Comparison of ENCODE assay signal across 9 cellular contexts in the genomic region with DNA sequence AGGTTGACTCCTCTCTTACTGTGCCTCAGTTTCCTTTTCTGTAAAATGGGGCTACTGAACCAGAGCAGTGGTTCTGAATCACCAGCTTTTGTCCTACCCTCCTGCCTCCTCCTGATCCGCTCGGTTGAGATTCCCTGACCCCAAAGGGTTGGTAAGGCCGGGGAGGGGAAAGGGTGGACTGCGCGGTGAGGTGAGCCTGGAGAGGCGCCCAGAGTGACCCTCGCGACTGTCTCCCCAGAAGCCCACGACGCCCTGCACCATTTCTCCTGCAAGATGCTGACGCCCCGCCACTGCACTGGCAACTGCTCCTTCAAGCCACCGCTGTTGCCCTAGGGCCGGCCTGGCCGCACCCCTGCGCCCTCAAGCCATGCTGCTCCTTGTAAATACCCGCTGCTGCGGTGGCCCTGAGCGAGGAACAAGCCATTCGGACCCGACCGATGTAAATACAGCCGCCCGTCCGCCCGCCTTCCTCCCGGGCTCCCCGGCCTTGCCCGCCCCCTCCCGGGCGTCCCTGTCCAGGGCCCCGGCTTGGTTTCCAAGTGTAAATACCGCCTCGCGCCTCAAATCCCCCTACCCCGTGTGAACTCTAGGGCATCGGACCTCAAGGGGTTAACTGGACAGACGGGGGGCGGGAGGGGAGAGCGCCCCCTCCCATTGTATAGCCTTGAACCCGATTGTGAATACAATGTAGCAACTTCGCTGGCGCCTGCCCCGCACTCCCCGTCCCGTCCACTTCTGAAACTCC. TPM values are rescaled to one million over a fixed set of nuclear protein-coding genes. Genes with fewer than 3 reads are reported as not detected.
DNase-seq lines count a peak whose midpoint lies in the region; ATAC-seq and TF ChIP-seq lines count a peak whose summit lies in the region.
"Had no signal": no experiment of that assay in that cellular context is flagged by ENCODE, and none has a peak within 500 bp of the region (broad histone marks: within the 10 kb centered on the region; RNA-seq: fewer than 3 reads in every experiment).

No MANE protein-coding gene starts in this region.

- H3K4me1 ChIP-seq in BE2C (no peaks in the 10 kb centered on the region), trophoblast cell (ENCODE audit: control insufficient read depth in 1 of 2, insufficient read depth in 2 of 2, low read length in 2 of 2) (peaks cover 10 to 22% of the 10 kb centered on the region in 2 experiments)

- H3K4ac ChIP-seq in trophoblast cell (ENCODE audit: low read depth, low read length), result no peak overlapping the region

- no peak overlapping the region for H2BK120ac ChIP-seq in trophoblast cell (ENCODE audit: insufficient read depth, low read length, poor library complexity)

- H4K12ac ChIP-seq in trophoblast cell (ENCODE audit: low read depth, low read length), result no peak overlapping the region

- no peak overlapping the region for H4K8ac ChIP-seq in trophoblast cell (ENCODE audit: low read depth, low read length)

- peak; percentile 77 for DNase-seq in BE2C
- no peak for DNase-seq in HFF-Myc (ENCODE audit: extremely low read depth, low read depth)
- peak; percentile 72 for DNase-seq in WERI-Rb-1
- DNase-seq in fibroblast of pulmonary artery (ENCODE audit: low read depth), result peak; percentile 34
- peak in 1 of 2 donors; percentile 43 for DNase-seq in trophoblast cell
- DNase-seq in inferior parietal cortex (ENCODE audit: extremely low spot score), result no peak
- no peak for DNase-seq in NCI-H446 treated with DMSO at 0.1 percent for 48 hours (lab: John Stamatoyannopoulos, UW)
- DNase-seq: left cardiac atrium had no signal

- no peaks in the 10 kb centered on the region for H3K36me3 ChIP-seq in BE2C
- H3K36me3 ChIP-seq in WERI-Rb-1, result no peaks in the 10 kb centered on the region
- H3K36me3 ChIP-seq in trophoblast cell (ENCODE audit: control insufficient read depth in 1 of 2, insufficient read depth in 2 of 2, low read length in 2 of 2), result no peaks in the 10 kb centered on the region

- H2AFZ ChIP-seq in trophoblast cell (ENCODE audit: insufficient read depth, low read length, poor library complexity), result peak overlapping the region; percentile 33

- H3K18ac ChIP-seq in trophoblast cell (ENCODE audit: low read length), result no peak overlapping the region

- peaks cover 73% of the 10 kb centered on the region for H3K27me3 ChIP-seq in BE2C
- H3K27me3 ChIP-seq in WERI-Rb-1 (ENCODE audit: insufficient read depth, low read depth, severe bottlenecking), result peaks cover 47% of the 10 kb centered on the region
- H3K27me3 ChIP-seq in trophoblast cell (ENCODE audit: insufficient read depth, low read length), result peaks cover 67% of the 10 kb centered on the region

- no peaks in the 10 kb centered on the region for H3K9me3 ChIP-seq in BE2C
- peaks cover 5% of the 10 kb centered on the region for H3K9me3 ChIP-seq in WERI-Rb-1 (ENCODE audit: severe bottlenecking)
- H3K9me3 ChIP-seq in trophoblast cell (ENCODE audit: insufficient read depth, low read depth, low read length), result peaks cover 7% of the 10 kb centered on the region

- H2AK5ac ChIP-seq in trophoblast cell (ENCODE audit: low read length), result no peak overlapping the region

- H4K91ac ChIP-seq in trophoblast cell (ENCODE audit: low read depth, low read length), result no peak overlapping the region

- no peak overlapping the region for H3K14ac ChIP-seq in trophoblast cell (ENCODE audit: low read length)

- no peaks in the 10 kb centered on the region for H3K79me1 ChIP-seq in trophoblast cell (ENCODE audit: low read length)

- H2BK5ac ChIP-seq in trophoblast cell (ENCODE audit: low read depth, low read length, poor library complexity), result no peak overlapping the region

- no peak overlapping the region for H2BK12ac ChIP-seq in trophoblast cell (ENCODE audit: low read length)

- H3K79me2 ChIP-seq in trophoblast cell (ENCODE audit: control insufficient read depth, insufficient read depth, low read length, poor library complexity), result no peaks in the 10 kb centered on the region

- TF ChIP-seq CTCF in BE2C (IDR thresholded peaks at IDR 0.05; ENCODE audit: low read depth, low read length) (peak; percentile 59), HFF-Myc (IDR thresholded peaks at IDR 0.05; ENCODE audit: low read depth, low read length, missing control alignments) (peak; percentile 58), WERI-Rb-1 (IDR thresholded peaks at IDR 0.05; ENCODE audit: low read depth, low read length) (peak; percentile 54; the same call in 1 of the 2 replicates), fibroblast of pulmonary artery (IDR thresholded peaks at IDR 0.05; ENCODE audit: low read length, missing control alignments) (peak; percentile 41)

- ATAC-seq in GM21360 (IDR thresholded peaks at IDR 0.05; ENCODE audit: unreplicated experiment), result no peak

- H3K27ac ChIP-seq in WERI-Rb-1 (no peak overlapping the region), trophoblast cell (ENCODE audit: low read depth, low read length) (no peak overlapping the region)

- H3K4me2 ChIP-seq in trophoblast cell (ENCODE audit: low read length), result peak overlapping the region; percentile 65

- no peak overlapping the region for H3K9ac ChIP-seq in trophoblast cell (ENCODE audit: low read length)

- H3K4me3 ChIP-seq in BE2C (ENCODE audit: low read depth, low read length) (peak overlapping the region; percentile 42), HFF-Myc (replicated peaks; ENCODE audit: low read depth, low read length) (no peak overlapping the region), WERI-Rb-1 (ENCODE audit: low read depth, low read length) (peak overlapping the region; percentile 42), fibroblast of pulmonary artery (replicated peaks; ENCODE audit: low read depth, low read length) (peak overlapping the region; percentile 14), trophoblast cell (ENCODE audit: low read depth, low read length) (peak overlapping the region; percentile 51)

- no CpG with 5 or more reads among the region's 46 CpGs for WGBS in trophoblast cell (ENCODE audit: extremely low coverage, insufficient coverage, insufficient read length)

- H3K23ac ChIP-seq in trophoblast cell (ENCODE audit: low read length), result no peak overlapping the region

RNA-seq across cellular contexts. Expression of a gene that starts 6.2 kb away (rescaled TPM):
- not detected for polyA plus RNA-seq in BE2C (2012; ENCODE audit: insufficient read depth, insufficient read length, low read depth)
- polyA plus RNA-seq in trophoblast cell (2013), result not detected in 2 replicates

RNA-seq across cellular contexts. Expression of a gene that starts 8.4 kb away (rescaled TPM):
- polyA plus RNA-seq in BE2C (2012; ENCODE audit: insufficient read depth, insufficient read length, low read depth), result 0.28 TPM
- 0.11 TPM in 2 replicates for polyA plus RNA-seq in trophoblast cell (2013)

Comparison
In these comparisons a context has a peak if more than half of its experiments do, and no peak if none do; other contexts are left out.
1. DNase-seq: peak in BE2C (single experiment), WERI-Rb-1 (single experiment) and fibroblast of pulmonary artery (single experiment); none in HFF-Myc (single experiment), inferior parietal cortex (single experiment) and NCI-H446 treated with DMSO at 0.1 percent for 48 hours (single experiment).
2. Peak in every context shown above with its lines, with median percentiles within 50 percentile points of each other: CTCF ChIP-seq.